ENCODE assay signal across 22 cellular contexts in genomic region chr1:184553845-184554244, GRCh38.
A peak's percentile ranks its signal among the peaks of the same experiment; 100 is the strongest.
DNase-seq lines count a peak whose midpoint lies in the region; ATAC-seq, FAIRE-seq and TF ChIP-seq lines count a peak whose summit lies in the region.
"Had no signal": no experiment of that assay in that cellular context is flagged by ENCODE, and none has a peak within 500 bp of the region (broad histone marks: within the 10 kb centered on the region; RNA-seq: fewer than 3 reads in every experiment).

No MANE protein-coding gene starts in this region.

- DNase-seq in DMS 273 (lab: John Stamatoyannopoulos, UW; ENCODE audit: unreplicated experiment) (peak; percentile 21), DMS 273 treated with DMSO at 0.1 percent for 48 hours (lab: John Stamatoyannopoulos, UW) (no peak), NCI-H69 (lab: John Stamatoyannopoulos, UW) (peak; percentile 62), keratinocyte (ENCODE audit: low read depth, low spot score) (no peak), gastrocnemius medialis (no peak), right lobe of liver (no peak), small intestine (no peak)
- DNase-seq: CD8-positive, alpha-beta T cell; DMS153; DMS79; GDM1; HCEC 1CT; HFFc6; IMR-90 had no signal

- intact Hi-C loops in gastrocnemius medialis (cut with DNase I; ENCODE audit: low total_unique reads) (loop anchor here (1.0 to 10.0 kb wide), 3 partner anchors 10 to 479 kb away; no protein-coding TSS in a partner anchor), right lobe of liver (cut with DNase I) (no loop called here)

- no peak for TF ChIP-seq POLR2A in gastrocnemius medialis (IDR thresholded peaks at IDR 0.05)
- TF ChIP-seq POLR2A in right lobe of liver (IDR thresholded peaks at IDR 0.05) = no peak

- H3K27me3 ChIP-seq in keratinocyte (ENCODE audit: control insufficient read depth, extremely low read depth, insufficient read depth, low read length) = no peaks in the 10 kb centered on the region
- no peaks in the 10 kb centered on the region for H3K27me3 ChIP-seq in gastrocnemius medialis
- H3K27me3 ChIP-seq in right lobe of liver = no peaks in the 10 kb centered on the region
- H3K27me3 ChIP-seq in small intestine (ENCODE audit: control insufficient read depth in 2 of 2, insufficient read depth in 2 of 2, low read length in 2 of 2) = no peaks in the 10 kb centered on the region
- H3K27me3 ChIP-seq: BLaER1 treated with 17β-estradiol and CSF1 and Interleukin-3, amounts not matched to agents 10 nM and 100 nM had no signal

- in situ Hi-C loops in gastrocnemius medialis (cut with MboI; ENCODE audit: low sequenced_read_pairs in 4 of 4) = loop anchor here in 3 of 4 donors (25.0 kb wide), 1 partner anchor 167 kb away; the partner anchor contains the start of gene C1orf21 (in 3 of the 3)

- ATAC-seq in gastrocnemius medialis (no peak), GM18868 (IDR thresholded peaks at IDR 0.05; ENCODE audit: unreplicated experiment) (no peak), right lobe of liver (no peak)
- ATAC-seq: CD8-positive, alpha-beta T cell; GM23338 had no signal

- H3K4me2 ChIP-seq in keratinocyte (ENCODE audit: control insufficient read depth, extremely low read depth, insufficient read depth, low read depth, low read length) = no peak overlapping the region
- H3K4me2 ChIP-seq: BLaER1 treated with 17β-estradiol and CSF1 and Interleukin-3, amounts not matched to agents 10 nM and 100 nM; GM23338 had no signal

- H3K36me3 ChIP-seq in keratinocyte (ENCODE audit: control insufficient read depth in 2 of 2, extremely low read depth in 1 of 2, insufficient read depth in 2 of 2, low read length in 2 of 2) (no peaks in the 10 kb centered on the region), gastrocnemius medialis (no peaks in the 10 kb centered on the region), right lobe of liver (no peaks in the 10 kb centered on the region), small intestine (ENCODE audit: control insufficient read depth in 2 of 2, insufficient read depth in 2 of 2, low read length in 2 of 2) (no peaks in the 10 kb centered on the region)
- H3K36me3 ChIP-seq: BLaER1 treated with 17β-estradiol and CSF1 and Interleukin-3, amounts not matched to agents 10 nM and 100 nM had no signal

- H3K4me3 ChIP-seq in keratinocyte (ENCODE audit: control insufficient read depth in 2 of 3, extremely low read depth in 1 of 3, insufficient read depth in 2 of 3, low read depth in 1 of 3, low read length in 3 of 3) (no peak overlapping the region), gastrocnemius medialis (no peak overlapping the region), right lobe of liver (no peak overlapping the region), small intestine (ENCODE audit: low read depth in 1 of 2, low read length in 2 of 2) (no peak overlapping the region)
- H3K4me3 ChIP-seq: BLaER1 treated with 17β-estradiol and CSF1 and Interleukin-3, amounts not matched to agents 10 nM and 100 nM; GM23338 had no signal

- no peaks in the 10 kb centered on the region for H3K9me1 ChIP-seq in keratinocyte (ENCODE audit: control insufficient read depth, extremely low read depth, insufficient read depth, low read length)

- H2AFZ ChIP-seq in keratinocyte (ENCODE audit: control insufficient read depth, low read length) = no peak overlapping the region
- H2AFZ ChIP-seq: GM23338 had no signal

- no peaks in the 10 kb centered on the region for H3K9me3 ChIP-seq in keratinocyte (ENCODE audit: control insufficient read depth, low read depth, low read length)
- H3K9me3 ChIP-seq in gastrocnemius medialis = no peaks in the 10 kb centered on the region
- H3K9me3 ChIP-seq in right lobe of liver = no peaks in the 10 kb centered on the region
- no peaks in the 10 kb centered on the region for H3K9me3 ChIP-seq in small intestine (ENCODE audit: control insufficient read depth, low read depth)

- 74% methylated on average over 2 of the region's 2 CpGs for WGBS in right lobe of liver (ENCODE audit: insufficient coverage, low coverage, low lambda C conversion rate, missing lambda C conversion rate)
- 54 to 64% (median 63%) methylated on average over 2 of the region's 2 CpGs for WGBS in small intestine, 3 donors

- peak; percentile 81 for FAIRE-seq in keratinocyte (lab: Jason Lieb, UNC)
- FAIRE-seq in small intestine (lab: Jason Lieb, UNC) = no peak
- FAIRE-seq: GM12892, GM18507, H54, HTR-8/SVneo had no signal

- no peak overlapping the region for H3K27ac ChIP-seq in keratinocyte (ENCODE audit: control insufficient read depth, insufficient read depth, low read length)
- H3K27ac ChIP-seq in gastrocnemius medialis = peak overlapping the region; percentile 91 to 97 (median 95)
- no peak overlapping the region for H3K27ac ChIP-seq in right lobe of liver
- no peak overlapping the region for H3K27ac ChIP-seq in small intestine (ENCODE audit: low read depth in 1 of 2, low read length in 1 of 2)
- H3K27ac ChIP-seq: 22Rv1; BLaER1 treated with 17β-estradiol and CSF1 and Interleukin-3, amounts not matched to agents 10 nM and 100 nM had no signal

- H3K9ac ChIP-seq in keratinocyte (ENCODE audit: control insufficient read depth, extremely low read depth, insufficient read depth, low read length) = no peak overlapping the region
- H3K9ac ChIP-seq: BLaER1 treated with 17β-estradiol and CSF1 and Interleukin-3, amounts not matched to agents 10 nM and 100 nM had no signal

- TF ChIP-seq CTCF in keratinocyte (optimal IDR thresholded peaks at IDR 0.05 in 1 of 3, IDR thresholded peaks at IDR 0.05 in 1 of 3, conservative IDR thresholded peaks at IDR 0.05 in 1 of 3; ENCODE audit: extremely low read depth in 1 of 3, insufficient read depth in 2 of 3, low read length in 3 of 3) (no peak), gastrocnemius medialis (IDR thresholded peaks at IDR 0.05 in 4 of 5, conservative IDR thresholded peaks at IDR 0.05 in 1 of 5) (no peak), right lobe of liver (IDR thresholded peaks at IDR 0.05) (no peak)

- peaks cover 36% of the 10 kb centered on the region for H3K4me1 ChIP-seq in keratinocyte (ENCODE audit: control insufficient read depth, extremely low read depth, insufficient read depth, low read length)
- H3K4me1 ChIP-seq in gastrocnemius medialis = peaks cover 36 to 75% of the 10 kb centered on the region in 2 donors
- no peaks in the 10 kb centered on the region for H3K4me1 ChIP-seq in right lobe of liver
- no peaks in the 10 kb centered on the region for H3K4me1 ChIP-seq in small intestine (ENCODE audit: control insufficient read depth in 2 of 2, insufficient read depth in 1 of 2, low read depth in 1 of 2, low read length in 1 of 2)

- H3K79me2 ChIP-seq in keratinocyte (ENCODE audit: control insufficient read depth, insufficient read depth, low read length) = peaks cover 1% of the 10 kb centered on the region

- no peaks in the 10 kb centered on the region for H4K20me1 ChIP-seq in keratinocyte (ENCODE audit: control insufficient read depth, extremely low read depth, insufficient read depth, low read length)

- dilution Hi-C loops in keratinocyte (cut with MboI; ENCODE audit: extremely low pct_ligation_motif_present, low sequenced_read_pairs) = no loop called here

Comparison
In these comparisons a context has a peak if more than half of its experiments do, and no peak if none do; other contexts are left out.
1. DNase-seq: peak in DMS 273 (single experiment) and NCI-H69 (single experiment); none in DMS 273 treated with DMSO at 0.1 percent for 48 hours (single experiment), keratinocyte (single experiment), gastrocnemius medialis (0 of 2), right lobe of liver (0 of 3) and small intestine (single experiment).
2. H3K27ac ChIP-seq: peak in gastrocnemius medialis (4 of 4); none in keratinocyte (single experiment), right lobe of liver (0 of 3) and small intestine (0 of 2).